17 cellular contexts compared by ENCODE assay signal in genomic region chr14:103687712-103688111, GRCh38.
"Had no signal": no experiment of that assay in that cellular context is flagged by ENCODE, and none has a peak within 500 bp of the region (broad histone marks: within the 10 kb centered on the region; RNA-seq: fewer than 3 reads in every experiment).

No MANE protein-coding gene starts in this region.

- H3K9ac ChIP-seq: parathyroid adenoma had no signal

- ATAC-seq: activated T-helper 17 cell treated with anti-CD3 and anti-CD28 coated beads, Interleukin-2, amount 50 U/mL, for 72 hours; effector memory CD8-positive, alpha-beta T cell; esophagus mucosa; natural killer cell treated with Interleukin-12 subunit alpha and Interleukin-12 subunit beta and Interleukin-15 and Interleukin-18, amount 100 ng/mL, for 72 hours; sciatic nerve; stimulated activated naive B cell treated with anti-CD40 and anti-IgM and Interleukin-4, amounts not matched to agents 10 μg/mL and 1 μg/mL and 100 μg/mL, for 72 hours had no signal

- DNase-seq: activated CD4-positive, alpha-beta T cell treated with anti-CD3 and anti-CD28 coated beads for 1 hour; activated naive CD4-positive, alpha-beta T cell; activated T-cell treated with anti-CD3 and anti-CD28 coated beads, Interleukin-2, amount 50 U/mL, for 24 hours; effector memory CD8-positive, alpha-beta T cell; hypothalamus; small intestine; stimulated activated CD4-positive, alpha-beta T cell treated with anti-CD3 and anti-CD28 coated beads, Interleukin-2, amount 100 ng/mL, for 48 hours; stimulated activated CD8-positive, alpha-beta memory T cell treated with anti-CD3 and anti-CD28 coated beads, Interleukin-4, amount 100 ng/mL, for 48 hours; stimulated activated naive B cell treated with anti-CD40 and anti-IgM and Interleukin-4, amounts not matched to agents 10 μg/mL and 1 μg/mL and 100 μg/mL, for 72 hours; T-helper 9 cell; testis; upper lobe of left lung had no signal

- H3K4me3 ChIP-seq: testis, upper lobe of left lung had no signal

- H3K27ac ChIP-seq: parathyroid adenoma had no signal

- H3K9me3 ChIP-seq: testis, upper lobe of left lung had no signal

- H3K27me3 ChIP-seq: testis, upper lobe of left lung had no signal

- H2AFZ ChIP-seq: parathyroid adenoma had no signal

- H3K4me1 ChIP-seq: parathyroid adenoma had no signal
